Comparison of ENCODE assay signal across 8 cellular contexts in genomic region chr13:92806215-92806614, GRCh38.
A peak's percentile ranks its signal among the peaks of the same experiment; 100 is the strongest.
DNase-seq lines count a peak whose midpoint lies in the region; ATAC-seq, FAIRE-seq and TF ChIP-seq lines count a peak whose summit lies in the region.

No MANE protein-coding gene starts in this region.

- no peak for DNase-seq in activated CD8-positive, alpha-beta memory T cell treated with anti-CD3 and anti-CD28 coated beads, Interleukin-2, amount 10 ng/mL, durations not matched to agents 7 days and 5 days
- no peak for DNase-seq in activated CD8-positive, alpha-beta memory T cell treated with anti-CD3 and anti-CD28 coated beads, Interleukin-2, amount 50 U/mL, for 4 hours
- DNase-seq in RCC 7860 (ENCODE audit: low spot score) (peak; percentile 30), glomerular visceral epithelial cell (ENCODE audit: extremely low spot score) (peak; percentile 40), tibial nerve (ENCODE audit: low spot score in 2 of 2) (no peak), HUDEP-2 (lab: John Stamatoyannopoulos, UW; ENCODE audit: unreplicated experiment in 76 of 76) (no peak), activated gamma-delta T cell (lab: John Stamatoyannopoulos, UW) (no peak)
- no peak for DNase-seq in effector CD4-positive, alpha-beta T cell

- no peak for TF ChIP-seq POLR2A in tibial nerve (IDR thresholded peaks at IDR 0.05)

- no peaks in the 10 kb centered on the region for H3K36me3 ChIP-seq in tibial nerve

- peak; percentile 44 for FAIRE-seq in RCC 7860 (lab: Jason Lieb, UNC)

- peak overlapping the region in 3 of 4 donors; percentile 24 to 41 (median 29) for H3K4me3 ChIP-seq in tibial nerve

- peak overlapping the region; percentile 65 for H3K4me3 Mint-ChIP-seq in activated CD8-positive, alpha-beta memory T cell treated with anti-CD3 and anti-CD28 coated beads, Interleukin-2, amount 10 ng/mL, durations not matched to agents 7 days and 5 days

- WGBS in tibial nerve, 2 donors = 37 to 47% methylated on average over 4 of the region's 4 CpGs

- H3K36me3 Mint-ChIP-seq in activated CD8-positive, alpha-beta memory T cell treated with anti-CD3 and anti-CD28 coated beads, Interleukin-2, amount 10 ng/mL, durations not matched to agents 7 days and 5 days = no peaks in the 10 kb centered on the region

- H3K27ac ChIP-seq in tibial nerve = peak overlapping the region in 2 of 4 donors; percentile 58 to 81

- no peak for TF ChIP-seq CTCF in tibial nerve (IDR thresholded peaks at IDR 0.05)

- H3K27me3 ChIP-seq in tibial nerve = no peaks in the 10 kb centered on the region

- H3K27ac Mint-ChIP-seq in activated CD8-positive, alpha-beta memory T cell treated with anti-CD3 and anti-CD28 coated beads, Interleukin-2, amount 10 ng/mL, durations not matched to agents 7 days and 5 days = peak overlapping the region; percentile 35

- H3K27me3 Mint-ChIP-seq in activated CD8-positive, alpha-beta memory T cell treated with anti-CD3 and anti-CD28 coated beads, Interleukin-2, amount 10 ng/mL, durations not matched to agents 7 days and 5 days = no peaks in the 10 kb centered on the region

- no peak for TF ChIP-seq EP300 in tibial nerve (IDR thresholded peaks at IDR 0.05)

- H3K9me3 ChIP-seq in tibial nerve = no peaks in the 10 kb centered on the region

- no peaks in the 10 kb centered on the region for H3K9me3 Mint-ChIP-seq in activated CD8-positive, alpha-beta memory T cell treated with anti-CD3 and anti-CD28 coated beads, Interleukin-2, amount 10 ng/mL, durations not matched to agents 7 days and 5 days (ENCODE audit: low read depth)

- H3K4me1 Mint-ChIP-seq in activated CD8-positive, alpha-beta memory T cell treated with anti-CD3 and anti-CD28 coated beads, Interleukin-2, amount 10 ng/mL, durations not matched to agents 7 days and 5 days = peaks cover 3% of the 10 kb centered on the region

- H3K4me1 ChIP-seq in tibial nerve = peaks cover 0 to 28% (median 3%) of the 10 kb centered on the region in 4 donors

- CTCF ChIA-PET in activated CD8-positive, alpha-beta memory T cell treated with anti-CD3 and anti-CD28 coated beads, Interleukin-2, amount 10 ng/mL, durations not matched to agents 7 days and 5 days (lab: Charles Lee) = no interaction called here

- peak; percentile 57 for ATAC-seq in activated CD8-positive, alpha-beta memory T cell treated with anti-CD3 and anti-CD28 coated beads, Interleukin-2, amount 10 ng/mL, durations not matched to agents 7 days and 5 days

Comparison
In these comparisons a context has a peak if more than half of its experiments do, and no peak if none do; other contexts are left out.
1. DNase-seq: peak in RCC 7860 (single experiment) and glomerular visceral epithelial cell (single experiment); none in activated CD8-positive, alpha-beta memory T cell treated with anti-CD3 and anti-CD28 coated beads, Interleukin-2, amount 10 ng/mL, durations not matched to agents 7 days and 5 days (single experiment), activated CD8-positive, alpha-beta memory T cell treated with anti-CD3 and anti-CD28 coated beads, Interleukin-2, amount 50 U/mL, for 4 hours (single experiment), tibial nerve (0 of 2), HUDEP-2 (0 of 76), effector CD4-positive, alpha-beta T cell (single experiment) and activated gamma-delta T cell (single experiment).